In the genomic region with DNA sequence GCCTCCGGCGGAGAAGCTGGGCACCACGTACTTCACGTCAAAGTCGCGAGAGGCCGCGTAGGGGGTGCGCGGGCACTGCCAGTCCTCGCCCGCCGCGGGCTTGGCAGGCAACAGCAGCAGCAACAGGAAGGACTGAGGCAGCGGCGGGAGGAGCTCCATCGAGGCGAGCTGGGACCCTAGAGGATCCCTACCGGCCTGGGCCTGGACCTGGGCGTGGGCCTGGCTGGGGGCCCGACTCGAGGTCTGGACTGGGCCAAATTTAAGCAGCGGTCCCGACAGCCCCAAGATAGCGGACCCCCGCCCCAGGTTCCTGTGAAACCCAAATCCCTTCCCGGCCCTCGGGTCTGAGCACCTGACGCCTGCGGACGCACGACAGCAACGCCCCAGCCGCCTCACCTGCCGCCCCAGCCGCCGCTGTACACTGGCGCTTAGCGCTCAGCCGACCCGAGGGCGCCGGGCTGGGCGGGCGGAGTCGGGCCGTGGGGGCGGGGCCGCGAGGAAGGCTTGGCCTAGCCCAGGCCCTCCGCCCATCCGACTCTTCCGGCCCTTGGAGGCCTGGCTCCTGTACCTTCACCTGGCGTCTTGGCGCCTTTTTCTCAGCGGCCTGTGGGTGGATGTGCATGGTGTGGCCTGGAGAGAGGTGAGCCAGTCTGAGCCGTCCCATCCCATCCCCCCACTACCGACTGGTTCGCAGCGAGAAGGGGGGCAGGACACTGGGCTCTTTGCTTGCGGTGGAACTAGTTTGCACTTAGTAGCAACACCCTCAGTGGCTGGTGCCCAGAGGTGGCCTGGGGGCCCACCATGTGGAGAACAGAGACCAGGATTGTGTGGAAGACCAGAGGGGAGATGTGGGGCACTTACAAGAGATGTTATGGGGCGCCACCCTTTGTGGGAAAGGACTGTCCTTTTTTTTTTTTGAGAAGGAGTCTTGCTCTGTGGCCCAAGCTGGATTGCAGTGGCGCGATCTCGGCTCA, we compare ENCODE assay signal across 8 cellular contexts. TPM values are rescaled to one million over a fixed set of nuclear protein-coding genes. Genes with fewer than 3 reads are reported as not detected.
A peak's percentile ranks its signal among the peaks of the same experiment; 100 is the strongest.
DNase-seq lines count a peak whose midpoint lies in the region; ATAC-seq and TF ChIP-seq lines count a peak whose summit lies in the region.

Gene MST1R (minus strand): TSS at position 423 of the 974 bp plus-strand sequence. CDS start 264 bp downstream, at position 159.

- H3K4me3 Mint-ChIP-seq in activated T-cell treated with anti-CD3 and anti-CD28 coated beads, Interleukin-2, amount 50 U/mL, for 24 hours = peak within 1 kb of the TSS; percentile 81
- H3K4me3 Mint-ChIP-seq in HFFc6 = no peak within 1 kb of the TSS

- H3K27me3 ChIP-seq in upper lobe of right lung = no peaks in the 10 kb centered on the region

- TF ChIP-seq CTCF in fibroblast of villous mesenchyme (IDR thresholded peaks at IDR 0.05; ENCODE audit: insufficient read depth, low read depth, low read length) (no peak), upper lobe of right lung (IDR thresholded peaks at IDR 0.05) (no peak), HFFc6 (IDR thresholded peaks at IDR 0.05) (no peak)

- peak within 1 kb of the TSS; percentile 90 for H3K27ac Mint-ChIP-seq in activated T-cell treated with anti-CD3 and anti-CD28 coated beads, Interleukin-2, amount 50 U/mL, for 24 hours
- no peak within 1 kb of the TSS for H3K27ac Mint-ChIP-seq in HFFc6

- no peaks in the 10 kb centered on the region for H3K27me3 Mint-ChIP-seq in activated T-cell treated with anti-CD3 and anti-CD28 coated beads, Interleukin-2, amount 50 U/mL, for 24 hours
- no peaks in the 10 kb centered on the region for H3K27me3 Mint-ChIP-seq in HFFc6 (ENCODE audit: insufficient read depth)

- peaks cover under 1% of the 10 kb centered on the region for H3K36me3 ChIP-seq in upper lobe of right lung

- H3K27ac ChIP-seq in upper lobe of right lung = peak within 1 kb of the TSS; percentile 67

- peaks cover 2% of the 10 kb centered on the region for H3K36me3 Mint-ChIP-seq in activated T-cell treated with anti-CD3 and anti-CD28 coated beads, Interleukin-2, amount 50 U/mL, for 24 hours (ENCODE audit: low read depth)
- H3K36me3 Mint-ChIP-seq in HFFc6 (ENCODE audit: low read depth) = no peaks in the 10 kb centered on the region

- ATAC-seq in GM21737 (IDR thresholded peaks at IDR 0.05; ENCODE audit: unreplicated experiment) (peak; percentile 65), upper lobe of right lung (peak; percentile 89)

- H3K4me3 ChIP-seq in fibroblast of villous mesenchyme (ENCODE audit: low read depth, low read length) = peak within 1 kb of the TSS; percentile 54
- H3K4me3 ChIP-seq in upper lobe of right lung = peak within 1 kb of the TSS; percentile 45

- peaks cover 30% of the 10 kb centered on the region for H3K4me1 Mint-ChIP-seq in activated T-cell treated with anti-CD3 and anti-CD28 coated beads, Interleukin-2, amount 50 U/mL, for 24 hours (ENCODE audit: low read depth)
- peaks cover 23% of the 10 kb centered on the region for H3K4me1 Mint-ChIP-seq in HFFc6 (ENCODE audit: low read depth)

- intact Hi-C loops in posterior vena cava (cut with DNase I) (loop anchor here in 1 of 2 donors (10.0 kb wide), 1 partner anchor 199 kb away; no protein-coding TSS in a partner anchor), upper lobe of right lung (cut with DNase I) (no loop called here)

- DNase-seq in COLO829 (ENCODE audit: low spot score) = peak; percentile 67
- peak; percentile 72 for DNase-seq in NCI-H526 treated with DMSO at 0.1 percent for 48 hours (lab: John Stamatoyannopoulos, UW)
- peak; percentile 88 for DNase-seq in activated T-cell treated with anti-CD3 and anti-CD28 coated beads, Interleukin-2, amount 50 U/mL, for 24 hours
- peak; percentile 39 for DNase-seq in fibroblast of villous mesenchyme (ENCODE audit: low read depth)
- DNase-seq in posterior vena cava (ENCODE audit: low spot score) = peak; percentile 90
- DNase-seq in upper lobe of right lung = peak; percentile 95
- no peak for DNase-seq in HFFc6

- no peaks in the 10 kb centered on the region for H3K9me3 Mint-ChIP-seq in activated T-cell treated with anti-CD3 and anti-CD28 coated beads, Interleukin-2, amount 50 U/mL, for 24 hours
- H3K9me3 Mint-ChIP-seq in HFFc6 = no peaks in the 10 kb centered on the region

- H3K9me3 ChIP-seq in upper lobe of right lung = no peaks in the 10 kb centered on the region

- peaks cover 44% of the 10 kb centered on the region for H3K4me1 ChIP-seq in upper lobe of right lung

RNA-seq across cellular contexts. Expression of gene MST1R, which starts in this region (rescaled TPM):
- total RNA-seq in fibroblast of villous mesenchyme (under 0.01 and 0.32 TPM in 2 replicates), posterior vena cava (1 to 10 TPM; 1.2 to 1.4 TPM), upper lobe of right lung (46.2 TPM)
- 1 to 10 TPM in 1 of 6 experiments, under 1 TPM in 5; 0.34 to 1.1 (median 0.80) TPM for total RNA-seq in HFFc6 (2021; fragmentation: NEBNext Ultra II Directional; extraction: Animal tissue kit (Norgen Biotek cat#: 25700))

Comparison
In these comparisons a context has a peak if more than half of its experiments do, and no peak if none do; other contexts are left out.
1. RNA of gene MST1R (total RNA-seq): 46.2 TPM in upper lobe of right lung (single experiment); 1.2 to 1.4 TPM in posterior vena cava, 0.34 to 1.1 TPM in HFFc6 and under 0.01 to 0.32 TPM in fibroblast of villous mesenchyme; every median in the first group is over 10 times any median in the second.
2. Peak in DNase-seq and H3K4me3 ChIP-seq in fibroblast of villous mesenchyme; RNA of the gene not detected or under 1 TPM.